15 cellular contexts compared by ENCODE assay signal in the genomic region with DNA sequence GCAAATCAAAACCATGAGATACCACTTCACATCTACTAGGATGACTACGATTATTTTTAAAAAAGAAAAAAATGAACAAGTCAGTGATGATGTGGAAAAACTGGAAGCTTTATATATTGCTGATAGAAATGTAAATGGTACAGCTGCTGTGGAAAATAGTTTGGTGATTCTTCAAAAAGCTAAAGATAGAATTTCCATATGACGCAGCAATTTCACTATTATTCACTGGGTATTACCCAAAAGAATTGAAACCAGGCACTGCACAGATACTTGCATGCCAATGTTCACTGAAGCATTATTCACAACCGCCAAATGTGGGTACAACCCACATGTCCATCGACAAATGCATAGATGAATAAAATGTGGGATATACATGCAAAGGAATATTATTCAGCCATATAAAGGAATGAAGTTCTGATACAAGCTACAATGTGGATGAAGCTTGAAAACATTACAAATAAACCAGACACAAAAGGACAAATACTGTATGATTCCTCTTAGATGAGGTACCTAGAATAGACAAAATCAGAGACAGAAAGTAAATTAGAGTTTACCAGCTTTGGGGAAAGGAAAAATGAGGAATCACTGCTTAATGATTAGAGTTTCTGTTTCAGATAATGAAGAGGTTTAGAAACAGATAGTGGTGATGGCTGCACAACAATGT.
A peak's percentile ranks its signal among the peaks of the same experiment; 100 is the strongest.
DNase-seq lines count a peak whose midpoint lies in the region; ATAC-seq and TF ChIP-seq lines count a peak whose summit lies in the region.
"Had no signal": no experiment of that assay in that cellular context is flagged by ENCODE, and none has a peak within 500 bp of the region (broad histone marks: within the 10 kb centered on the region; RNA-seq: fewer than 3 reads in every experiment).

No MANE protein-coding gene starts in this region.

- no peak for TF ChIP-seq CTCF in GM10266 (IDR thresholded peaks at IDR 0.05; ENCODE audit: control insufficient read depth, insufficient read depth, low read depth, missing control alignments)

- no peak overlapping the region for H3K4me3 Mint-ChIP-seq in activated naive CD8-positive, alpha-beta T cell treated with anti-CD3 and anti-CD28 coated beads, Interleukin-2, amount 50 U/mL, for 24 hours
- H3K4me3 Mint-ChIP-seq: activated naive CD4-positive, alpha-beta T cell treated with anti-CD3 and anti-CD28 coated beads, Interleukin-2, amount 10 ng/mL, durations not matched to agents 7 days and 5 days; effector memory CD8-positive, alpha-beta T cell had no signal

- no peaks in the 10 kb centered on the region for H3K9me3 Mint-ChIP-seq in activated naive CD8-positive, alpha-beta T cell treated with anti-CD3 and anti-CD28 coated beads, Interleukin-2, amount 50 U/mL, for 24 hours
- H3K9me3 Mint-ChIP-seq: activated naive CD4-positive, alpha-beta T cell treated with anti-CD3 and anti-CD28 coated beads, Interleukin-2, amount 10 ng/mL, durations not matched to agents 7 days and 5 days; effector memory CD8-positive, alpha-beta T cell; naive B cell had no signal

- peak; percentile 72 for ATAC-seq in GM21515 (IDR thresholded peaks at IDR 0.05; ENCODE audit: unreplicated experiment)
- peak; percentile 82 for ATAC-seq in HG03108 (IDR thresholded peaks at IDR 0.05; ENCODE audit: unreplicated experiment)
- peak; percentile 78 for ATAC-seq in activated naive CD8-positive, alpha-beta T cell treated with anti-CD3 and anti-CD28 coated beads, Interleukin-2, amount 50 U/mL, for 24 hours
- ATAC-seq: effector memory CD8-positive, alpha-beta T cell had no signal

- DNase-seq in activated T-cell treated with anti-CD3 and anti-CD28 coated beads for 24 hours (ENCODE audit: low read depth) (peak; percentile 5), activated T-cell treated with anti-CD3 and anti-CD28 coated beads for 4 hours (no peak), GM10266 (ENCODE audit: extremely low spot score) (no peak), SIG-M5 treated with dmso at 0.1 percent for 504 hours (lab: John Stamatoyannopoulos, UW; ENCODE audit: unreplicated experiment) (no peak), AG20443 (ENCODE audit: low spot score) (no peak)
- no peak for DNase-seq in activated naive CD8-positive, alpha-beta T cell treated with anti-CD3 and anti-CD28 coated beads, Interleukin-2, amount 50 U/mL, for 24 hours
- DNase-seq: ACHN; activated naive CD4-positive, alpha-beta T cell treated with anti-CD3 and anti-CD28 coated beads, Interleukin-2, amount 10 ng/mL, durations not matched to agents 7 days and 5 days; effector memory CD8-positive, alpha-beta T cell; GF-D8; naive B cell; stimulated activated CD4-positive, alpha-beta T cell treated with anti-CD3 and anti-CD28 coated beads, Interleukin-4, amount 100 ng/mL, for 4 hours; SW 1271 had no signal

- no peaks in the 10 kb centered on the region for H3K27me3 Mint-ChIP-seq in activated naive CD8-positive, alpha-beta T cell treated with anti-CD3 and anti-CD28 coated beads, Interleukin-2, amount 50 U/mL, for 24 hours
- H3K27me3 Mint-ChIP-seq: activated naive CD4-positive, alpha-beta T cell treated with anti-CD3 and anti-CD28 coated beads, Interleukin-2, amount 10 ng/mL, durations not matched to agents 7 days and 5 days; effector memory CD8-positive, alpha-beta T cell; naive B cell had no signal

- H3K27ac Mint-ChIP-seq in activated naive CD8-positive, alpha-beta T cell treated with anti-CD3 and anti-CD28 coated beads, Interleukin-2, amount 50 U/mL, for 24 hours: peak overlapping the region; percentile 43
- H3K27ac Mint-ChIP-seq: activated naive CD4-positive, alpha-beta T cell treated with anti-CD3 and anti-CD28 coated beads, Interleukin-2, amount 10 ng/mL, durations not matched to agents 7 days and 5 days had no signal

- H3K36me3 Mint-ChIP-seq in activated naive CD8-positive, alpha-beta T cell treated with anti-CD3 and anti-CD28 coated beads, Interleukin-2, amount 50 U/mL, for 24 hours (ENCODE audit: low read depth): peaks cover 63% of the 10 kb centered on the region

- peaks cover 32% of the 10 kb centered on the region for H3K4me1 Mint-ChIP-seq in activated naive CD8-positive, alpha-beta T cell treated with anti-CD3 and anti-CD28 coated beads, Interleukin-2, amount 50 U/mL, for 24 hours
- H3K4me1 Mint-ChIP-seq: activated naive CD4-positive, alpha-beta T cell treated with anti-CD3 and anti-CD28 coated beads, Interleukin-2, amount 10 ng/mL, durations not matched to agents 7 days and 5 days had no signal
